Comparison of ENCODE assay signal across 21 cellular contexts in genomic region chr10:132865851-132866600, GRCh38.
A peak's percentile ranks its signal among the peaks of the same experiment; 100 is the strongest.
DNase-seq lines count a peak whose midpoint lies in the region; ATAC-seq and TF ChIP-seq lines count a peak whose summit lies in the region.
"Had no signal": no experiment of that assay in that cellular context is flagged by ENCODE, and none has a peak within 500 bp of the region (broad histone marks: within the 10 kb centered on the region; RNA-seq: fewer than 3 reads in every experiment).

No MANE protein-coding gene starts in this region.

- TF ChIP-seq POLR2A in ovary (IDR thresholded peaks at IDR 0.05), result no peak

- H3K9ac ChIP-seq in endodermal cell (ENCODE audit: extremely low read depth, low read length, poor library complexity, severe bottlenecking), result no peak overlapping the region

- H3K36me3 ChIP-seq in right atrium auricular region (no peaks in the 10 kb centered on the region), endodermal cell (ENCODE audit: control insufficient read depth, insufficient read depth, low read length) (no peaks in the 10 kb centered on the region), ovary (no peaks in the 10 kb centered on the region)

- no peaks in the 10 kb centered on the region for H3K4me1 ChIP-seq in right atrium auricular region
- H3K4me1 ChIP-seq in endodermal cell (ENCODE audit: control insufficient read depth, insufficient read depth, low read length), result no peaks in the 10 kb centered on the region
- H3K4me1 ChIP-seq in ovary (ENCODE audit: insufficient read depth), result no peaks in the 10 kb centered on the region

- no peak overlapping the region for H3K27ac ChIP-seq in right atrium auricular region
- H3K27ac ChIP-seq in endodermal cell (ENCODE audit: low read depth, low read length), result no peak overlapping the region
- no peak overlapping the region for H3K27ac ChIP-seq in ovary

- intact Hi-C loops in Right ventricle myocardium superior (cut with DNase I), result no loop called here
- intact Hi-C loops in ovary (cut with DNase I), result no loop called here

- peak; percentile 17 for DNase-seq in Right ventricle myocardium superior
- DNase-seq in right atrium auricular region (ENCODE audit: low spot score), result no peak
- DNase-seq in endodermal cell, result peak; percentile 38
- DNase-seq in ovary, result peak in 3 of 5 donors; percentile 2 to 17 (median 7)
- DNase-seq in ureter (ENCODE audit: low spot score), result peak; percentile 27
- DNase-seq in stimulated activated CD4-positive, alpha-beta T cell treated with anti-CD3 and anti-CD28 coated beads, Interleukin-4, amount 100 ng/mL, for 24 hours, result no peak
- DNase-seq: activated CD4-positive, alpha-beta T cell treated with anti-CD3 and anti-CD28 coated beads for 4 hours; activated CD8-positive, alpha-beta memory T cell treated with anti-CD3 and anti-CD28 coated beads, Interleukin-2, amount 10 ng/mL, durations not matched to agents 7 days and 5 days; activated naive CD4-positive, alpha-beta T cell treated with Interleukin-2 at 50 U/mL for 16 hours; cerebellar nuclear complex; DMS 273 treated with DMSO at 0.1 percent for 48 hours; foreskin melanocyte; IMR-90; midbrain; NCI-H1417; NCI-H526 treated with DMSO at 0.1 percent for 48 hours; stimulated activated CD4-positive, alpha-beta T cell treated with anti-CD3 and anti-CD28 coated beads, Interleukin-12 subunit alpha, Interleukin-12 subunit beta, amount 100 ng/mL, for 4 hours had no signal

- no peaks in the 10 kb centered on the region for H3K4me1 Mint-ChIP-seq in endodermal cell
- H3K4me1 Mint-ChIP-seq: activated CD8-positive, alpha-beta memory T cell treated with anti-CD3 and anti-CD28 coated beads, Interleukin-2, amount 10 ng/mL, durations not matched to agents 7 days and 5 days had no signal

- H3K4me3 ChIP-seq in right atrium auricular region (no peak overlapping the region), endodermal cell (ENCODE audit: low read length) (no peak overlapping the region), ovary (no peak overlapping the region)

- no peaks in the 10 kb centered on the region for H3K36me3 Mint-ChIP-seq in endodermal cell (ENCODE audit: low read depth)
- H3K36me3 Mint-ChIP-seq: activated CD8-positive, alpha-beta memory T cell treated with anti-CD3 and anti-CD28 coated beads, Interleukin-2, amount 10 ng/mL, durations not matched to agents 7 days and 5 days had no signal

- WGBS in endodermal cell (ENCODE audit: insufficient coverage in 1 of 2, insufficient read length in 1 of 2), 2 experiments, result 93 to 96% methylated on average over 11 to 28 of the region's 28 CpGs
- 92 to 94% (median 93%) methylated on average over 28 of the region's 28 CpGs for WGBS in ovary, 3 donors

- TF ChIP-seq EP300 in ovary (IDR thresholded peaks at IDR 0.05), result no peak

- H3K9me3 Mint-ChIP-seq in endodermal cell, result peaks cover 7% of the 10 kb centered on the region
- H3K9me3 Mint-ChIP-seq: CD4-positive, alpha-beta T cell; neural crest cell had no signal

- TF ChIP-seq CTCF in right atrium auricular region (IDR thresholded peaks at IDR 0.05) (no peak), endodermal cell (conservative IDR thresholded peaks at IDR 0.05) (no peak), ovary (IDR thresholded peaks at IDR 0.05) (no peak)

- peaks cover 0 to 9% of the 10 kb centered on the region in 2 donors for H3K9me3 ChIP-seq in right atrium auricular region
- no peaks in the 10 kb centered on the region for H3K9me3 ChIP-seq in endodermal cell (ENCODE audit: control insufficient read depth, low read length)
- no peaks in the 10 kb centered on the region for H3K9me3 ChIP-seq in ovary

- no peak overlapping the region for H3K27ac Mint-ChIP-seq in endodermal cell
- H3K27ac Mint-ChIP-seq: activated CD8-positive, alpha-beta memory T cell treated with anti-CD3 and anti-CD28 coated beads, Interleukin-2, amount 10 ng/mL, durations not matched to agents 7 days and 5 days; CD4-positive, alpha-beta T cell had no signal

- H3K27me3 ChIP-seq in right atrium auricular region (no peaks in the 10 kb centered on the region), endodermal cell (ENCODE audit: control insufficient read depth, insufficient read depth, low read length, poor library complexity, severe bottlenecking) (no peaks in the 10 kb centered on the region), ovary (no peaks in the 10 kb centered on the region)

- no peaks in the 10 kb centered on the region for H3K27me3 Mint-ChIP-seq in endodermal cell (ENCODE audit: insufficient read depth)
- H3K27me3 Mint-ChIP-seq: activated CD8-positive, alpha-beta memory T cell treated with anti-CD3 and anti-CD28 coated beads, Interleukin-2, amount 10 ng/mL, durations not matched to agents 7 days and 5 days had no signal

- no peak overlapping the region for H3K4me3 Mint-ChIP-seq in endodermal cell
- H3K4me3 Mint-ChIP-seq: activated CD8-positive, alpha-beta memory T cell treated with anti-CD3 and anti-CD28 coated beads, Interleukin-2, amount 10 ng/mL, durations not matched to agents 7 days and 5 days; CD4-positive, alpha-beta T cell; neural crest cell had no signal

- ATAC-seq in Right ventricle myocardium superior (ENCODE audit: poor library complexity) (no peak), GM21576 (IDR thresholded peaks at IDR 0.05; ENCODE audit: unreplicated experiment) (no peak), HG03039 (IDR thresholded peaks at IDR 0.05; ENCODE audit: unreplicated experiment) (no peak)
- ATAC-seq: activated CD8-positive, alpha-beta memory T cell treated with anti-CD3 and anti-CD28 coated beads, Interleukin-2, amount 10 ng/mL, durations not matched to agents 7 days and 5 days had no signal

Comparison
In these comparisons a context has a peak if more than half of its experiments do, and no peak if none do; other contexts are left out.
1. DNase-seq: peak in Right ventricle myocardium superior (single experiment), endodermal cell (single experiment), ovary (3 of 5) and ureter (single experiment); none in right atrium auricular region (single experiment) and stimulated activated CD4-positive, alpha-beta T cell treated with anti-CD3 and anti-CD28 coated beads, Interleukin-4, amount 100 ng/mL, for 24 hours (single experiment).